In genomic region chr7:73932364-73932763, GRCh38 we compare ENCODE assay signal across 16 cellular contexts.
"Had no signal": no experiment of that assay in that cellular context is flagged by ENCODE, and none has a peak within 500 bp of the region (broad histone marks: within the 10 kb centered on the region; RNA-seq: fewer than 3 reads in every experiment).

No MANE protein-coding gene starts in this region.

- H3K4me3 ChIP-seq: coronary artery, hepatocyte, pancreas, stomach, thoracic aorta had no signal

- DNase-seq: effector CD8-positive, alpha-beta T cell; foreskin melanocyte; head of caudate nucleus; mesendoderm; naive B cell; occipital lobe; pancreas; right cardiac atrium; small intestine; stimulated activated CD4-positive, alpha-beta T cell treated with anti-CD3 and anti-CD28 coated beads, Interleukin-12 subunit alpha, Interleukin-12 subunit beta, amount 100 ng/mL, for 4 hours; stimulated activated naive CD4-positive, alpha-beta T cell; stomach; substantia nigra had no signal

- ATAC-seq: pancreas, right cardiac atrium had no signal
